Comparison of ENCODE assay signal across 35 cellular contexts in genomic region chr1:60709426-60709825, GRCh38.
A peak's percentile ranks its signal among the peaks of the same experiment; 100 is the strongest.
DNase-seq lines count a peak whose midpoint lies in the region; ATAC-seq, FAIRE-seq and TF ChIP-seq lines count a peak whose summit lies in the region.
"Had no signal": no experiment of that assay in that cellular context is flagged by ENCODE, and none has a peak within 500 bp of the region (broad histone marks: within the 10 kb centered on the region; RNA-seq: fewer than 3 reads in every experiment).

No MANE protein-coding gene starts in this region.

- FAIRE-seq in HepG2 (lab: Jason Lieb, UNC), result no peak
- no peak for FAIRE-seq in K562 (lab: Jason Lieb, UNC)
- FAIRE-seq: A204.1, A549, D721Med had no signal

- BruUV-seq in HepG2 (replicated peaks; lab: Mats Ljungman, UMichigan), result no TSS peak
- BruUV-seq in K562 (replicated peaks; lab: Mats Ljungman, UMichigan), result no TSS peak

- no peak overlapping the region for H3K4me3 Mint-ChIP-seq in activated naive CD8-positive, alpha-beta T cell treated with anti-CD3 and anti-CD28 coated beads, Interleukin-2, amount 10 ng/mL, durations not matched to agents 7 days and 5 days
- no peak overlapping the region for H3K4me3 Mint-ChIP-seq in activated naive CD8-positive, alpha-beta T cell treated with anti-CD3 and anti-CD28 coated beads for 36 hours
- H3K4me3 Mint-ChIP-seq: B cell; CD14-positive monocyte; CD4-positive, alpha-beta memory T cell; CD4-positive, alpha-beta T cell; CD4-positive, CD25-positive, alpha-beta regulatory T cell; CD8-positive, alpha-beta memory T cell; CD8-positive, alpha-beta T cell had no signal

- no peaks in the 10 kb centered on the region for H3K9me1 ChIP-seq in K562 (ENCODE audit: control insufficient read depth, insufficient read depth, low read length)

- TF ChIP-seq EP300 in HepG2 (IDR thresholded peaks at IDR 0.05; ENCODE audit: low read depth in 2 of 2, low read length in 2 of 2) (no peak), HepG2 (CRISPR knock-in tag; IDR thresholded peaks at IDR 0.05; ENCODE audit: borderline replicate concordance) (no peak), K562 (IDR thresholded peaks at IDR 0.05; ENCODE audit: low read length) (no peak)

- no peak for TF ChIP-seq RAD21 in HepG2 (CRISPR knock-in tag; IDR thresholded peaks at IDR 0.05)
- no peak for TF ChIP-seq RAD21 in K562 (CRISPR knock-in tag; conservative IDR thresholded peaks at IDR 0.05 in 1 of 2, IDR thresholded peaks at IDR 0.05 in 1 of 2)

- H3K9me3 Mint-ChIP-seq in activated naive CD8-positive, alpha-beta T cell treated with anti-CD3 and anti-CD28 coated beads, Interleukin-2, amount 10 ng/mL, durations not matched to agents 7 days and 5 days, result no peaks in the 10 kb centered on the region
- H3K9me3 Mint-ChIP-seq in activated naive CD8-positive, alpha-beta T cell treated with anti-CD3 and anti-CD28 coated beads for 36 hours, result no peaks in the 10 kb centered on the region

- H3K79me2 ChIP-seq in HepG2 (ENCODE audit: insufficient read depth, low read length) (no peaks in the 10 kb centered on the region), K562 (ENCODE audit: control insufficient read depth, insufficient read depth, low read length) (no peaks in the 10 kb centered on the region)

- H4K20me1 ChIP-seq in HepG2 (ENCODE audit: insufficient read depth, low read length) (no peaks in the 10 kb centered on the region), K562 (replicated peaks; ENCODE audit: control insufficient read depth, insufficient read depth, low read length) (no peaks in the 10 kb centered on the region)
- H4K20me1 ChIP-seq: BLaER1; BLaER1 treated with 17β-estradiol and CSF1 and Interleukin-3, amounts not matched to agents 10 nM and 100 nM had no signal

- H3K9me3 ChIP-seq in HepG2 (ENCODE audit: low read length) (no peaks in the 10 kb centered on the region), right lobe of liver (no peaks in the 10 kb centered on the region), K562 (replicated peaks; ENCODE audit: control insufficient read depth, insufficient read depth, low read depth, low read length) (no peaks in the 10 kb centered on the region)
- H3K9me3 ChIP-seq: A549, BE2C, BLaER1, Caco-2 had no signal

- no peaks in the 10 kb centered on the region for H3K27me3 ChIP-seq in HepG2 (ENCODE audit: control insufficient read depth in 1 of 2, insufficient read depth in 2 of 2, low read length in 2 of 2)
- no peaks in the 10 kb centered on the region for H3K27me3 ChIP-seq in right lobe of liver
- H3K27me3 ChIP-seq in K562 (ENCODE audit: control insufficient read depth in 2 of 2, insufficient read depth in 2 of 2, low read length in 2 of 2), result no peaks in the 10 kb centered on the region
- H3K27me3 ChIP-seq: BE2C; BLaER1; BLaER1 treated with 17β-estradiol and CSF1 and Interleukin-3, amounts not matched to agents 10 nM and 100 nM had no signal

- in situ Hi-C loops in HepG2 (cut with HindIII; ENCODE audit: extremely low pct_ligation_motif_present, low pct_unique_long_range_greater_than_20kb), result no loop called here
- in situ Hi-C loops in K562 (cut with MboI), result no loop called here

- POLR2A ChIA-PET in activated naive CD8-positive, alpha-beta T cell treated with anti-CD3 and anti-CD28 coated beads, Interleukin-2, amount 10 ng/mL, durations not matched to agents 7 days and 5 days (lab: Charles Lee), result no interaction called here
- POLR2A ChIA-PET in HepG2 (lab: Yijun Ruan, JAX), result no interaction called here
- POLR2A ChIA-PET in K562 (lab: Yijun Ruan, JAX), result no interaction called here

- H3K4me2 ChIP-seq in HepG2 (ENCODE audit: low read depth, low read length) (no peak overlapping the region), K562 (ENCODE audit: insufficient read depth, low read length) (no peak overlapping the region)
- H3K4me2 ChIP-seq: A549; BLaER1; BLaER1 treated with 17β-estradiol and CSF1 and Interleukin-3, amounts not matched to agents 10 nM and 100 nM had no signal

- ATAC-seq in activated naive CD8-positive, alpha-beta T cell treated with anti-CD3 and anti-CD28 coated beads, Interleukin-2, amount 10 ng/mL, durations not matched to agents 7 days and 5 days (ENCODE audit: low read depth), result no peak
- ATAC-seq in HepG2, result no peak
- no peak for ATAC-seq in right lobe of liver
- no peak for ATAC-seq in K562
- no peak for ATAC-seq in GM18498 (IDR thresholded peaks at IDR 0.05; ENCODE audit: unreplicated experiment)
- ATAC-seq: A549; CD8-positive, alpha-beta T cell had no signal

- peak overlapping the region; percentile 26 for H3K27ac Mint-ChIP-seq in activated naive CD8-positive, alpha-beta T cell treated with anti-CD3 and anti-CD28 coated beads, Interleukin-2, amount 10 ng/mL, durations not matched to agents 7 days and 5 days
- no peak overlapping the region for H3K27ac Mint-ChIP-seq in activated naive CD8-positive, alpha-beta T cell treated with anti-CD3 and anti-CD28 coated beads for 36 hours
- H3K27ac Mint-ChIP-seq: B cell; CD14-positive monocyte; CD4-positive, alpha-beta memory T cell; CD4-positive, alpha-beta T cell; CD4-positive, CD25-positive, alpha-beta regulatory T cell; CD8-positive, alpha-beta memory T cell; CD8-positive, alpha-beta T cell had no signal

- DNase-seq in activated naive CD8-positive, alpha-beta T cell treated with anti-CD3 and anti-CD28 coated beads, Interleukin-2, amount 10 ng/mL, durations not matched to agents 7 days and 5 days, result no peak
- no peak for DNase-seq in activated naive CD8-positive, alpha-beta T cell treated with anti-CD3 and anti-CD28 coated beads for 36 hours
- DNase-seq in HepG2 (ENCODE audit: low spot score) (no peak), right lobe of liver (no peak), K562 (ENCODE audit: extremely low read depth in 1 of 4, low spot score in 3 of 4) (no peak)
- DNase-seq: 8988T; ACHN; AML-193; BE2C; C1 segment of cervical spinal cord; Caco-2; Calu3; CD4-positive, alpha-beta memory T cell; CD4-positive, alpha-beta T cell; CD4-positive, CD25-positive, alpha-beta regulatory T cell; CD8-positive, alpha-beta memory T cell; CD8-positive, alpha-beta T cell; COR-L47; DMS 273 treated with DMSO at 0.1 percent for 48 hours; DMS153; DMS53; DMS79; DMS79 treated with DMSO at 0.1 percent for 48 hours; DND-41; EL had no signal

- H3K36me3 Mint-ChIP-seq in activated naive CD8-positive, alpha-beta T cell treated with anti-CD3 and anti-CD28 coated beads, Interleukin-2, amount 10 ng/mL, durations not matched to agents 7 days and 5 days, result no peaks in the 10 kb centered on the region
- H3K36me3 Mint-ChIP-seq in activated naive CD8-positive, alpha-beta T cell treated with anti-CD3 and anti-CD28 coated beads for 36 hours, result no peaks in the 10 kb centered on the region
- H3K36me3 Mint-ChIP-seq: CD14-positive monocyte; CD4-positive, alpha-beta memory T cell; CD4-positive, CD25-positive, alpha-beta regulatory T cell; CD8-positive, alpha-beta memory T cell; CD8-positive, alpha-beta T cell had no signal

- H3K9ac ChIP-seq in HepG2 (ENCODE audit: insufficient read depth, low read depth, low read length) (no peak overlapping the region), K562 (ENCODE audit: insufficient read depth in 1 of 2, low read depth in 2 of 2, low read length in 2 of 2) (no peak overlapping the region)
- H3K9ac ChIP-seq: BLaER1; BLaER1 treated with 17β-estradiol and CSF1 and Interleukin-3, amounts not matched to agents 10 nM and 100 nM had no signal

- no peaks in the 10 kb centered on the region for H3K4me1 Mint-ChIP-seq in activated naive CD8-positive, alpha-beta T cell treated with anti-CD3 and anti-CD28 coated beads, Interleukin-2, amount 10 ng/mL, durations not matched to agents 7 days and 5 days
- no peaks in the 10 kb centered on the region for H3K4me1 Mint-ChIP-seq in activated naive CD8-positive, alpha-beta T cell treated with anti-CD3 and anti-CD28 coated beads for 36 hours
- H3K4me1 Mint-ChIP-seq: B cell; CD14-positive monocyte; CD4-positive, alpha-beta memory T cell; CD4-positive, CD25-positive, alpha-beta regulatory T cell; CD8-positive, alpha-beta memory T cell had no signal

- H3K4me1 ChIP-seq in HepG2 (ENCODE audit: insufficient read depth, low read length), result no peaks in the 10 kb centered on the region
- H3K4me1 ChIP-seq in right lobe of liver, result no peaks in the 10 kb centered on the region
- no peaks in the 10 kb centered on the region for H3K4me1 ChIP-seq in K562 (replicated peaks in 1 of 2; ENCODE audit: control insufficient read depth in 2 of 2, insufficient read depth in 2 of 2, low read length in 2 of 2)
- H3K4me1 ChIP-seq: A549; BE2C; BLaER1; BLaER1 treated with 17β-estradiol and CSF1 and Interleukin-3, amounts not matched to agents 10 nM and 100 nM; Caco-2 had no signal

- intact Hi-C loops in HepG2 (cut with micrococcal nuclease; ENCODE audit: unreplicated experiment), result no loop called here
- intact Hi-C loops in right lobe of liver (cut with DNase I), result no loop called here
- intact Hi-C loops in K562 (cut with micrococcal nuclease), result no loop called here

- no peak for TF ChIP-seq CTCF in HepG2 (CRISPR knock-in tag; IDR thresholded peaks at IDR 0.05)
- no peak for TF ChIP-seq CTCF in right lobe of liver (IDR thresholded peaks at IDR 0.05)
- no peak for TF ChIP-seq CTCF in K562 (IDR thresholded peaks at IDR 0.05 in 2 of 3, conservative IDR thresholded peaks at IDR 0.05 in 1 of 3; ENCODE audit: insufficient read depth in 2 of 3, low read depth in 1 of 3, low read length in 3 of 3)

- H3K36me3 ChIP-seq in HepG2 (replicated peaks in 1 of 2; ENCODE audit: control insufficient read depth in 1 of 2, insufficient read depth in 2 of 2, low read length in 2 of 2) (no peaks in the 10 kb centered on the region), right lobe of liver (no peaks in the 10 kb centered on the region), K562 (ENCODE audit: control insufficient read depth, insufficient read depth, low read length) (no peaks in the 10 kb centered on the region)
- H3K36me3 ChIP-seq: BE2C; BLaER1; BLaER1 treated with 17β-estradiol and CSF1 and Interleukin-3, amounts not matched to agents 10 nM and 100 nM had no signal

- H3K27me3 Mint-ChIP-seq in activated naive CD8-positive, alpha-beta T cell treated with anti-CD3 and anti-CD28 coated beads, Interleukin-2, amount 10 ng/mL, durations not matched to agents 7 days and 5 days, result no peaks in the 10 kb centered on the region
- H3K27me3 Mint-ChIP-seq in activated naive CD8-positive, alpha-beta T cell treated with anti-CD3 and anti-CD28 coated beads for 36 hours, result peaks cover 5% of the 10 kb centered on the region
- H3K27me3 Mint-ChIP-seq: B cell; CD4-positive, alpha-beta memory T cell; CD4-positive, alpha-beta T cell; CD4-positive, CD25-positive, alpha-beta regulatory T cell had no signal

- no peak for TF ChIP-seq POLR2A in HepG2 (IDR thresholded peaks at IDR 0.05; ENCODE audit: insufficient read depth in 1 of 2, low read depth in 2 of 2, low read length in 2 of 2)
- TF ChIP-seq POLR2A in right lobe of liver (IDR thresholded peaks at IDR 0.05), result no peak
- no peak for TF ChIP-seq POLR2A in K562 (conservative IDR thresholded peaks at IDR 0.05)

- H2AFZ ChIP-seq in HepG2 (ENCODE audit: low read length), result no peak overlapping the region
- H2AFZ ChIP-seq in K562 (ENCODE audit: low read depth, low read length), result no peak overlapping the region

- no peak overlapping the region for H3K27ac ChIP-seq in HepG2 (ENCODE audit: extremely low read length, insufficient read depth, low read length)
- no peak overlapping the region for H3K27ac ChIP-seq in right lobe of liver
- H3K27ac ChIP-seq in K562 (ENCODE audit: extremely low read depth, low read depth, low read length), result no peak overlapping the region
- H3K27ac ChIP-seq: 22Rv1; A549; BLaER1; BLaER1 treated with 17β-estradiol and CSF1 and Interleukin-3, amounts not matched to agents 10 nM and 100 nM; C4-2B had no signal

- H3K4me3 ChIP-seq in HepG2 (replicated peaks in 1 of 3; ENCODE audit: insufficient read depth in 1 of 3, low read depth in 2 of 3, low read length in 3 of 3), result no peak overlapping the region
- no peak overlapping the region for H3K4me3 ChIP-seq in right lobe of liver
- no peak overlapping the region for H3K4me3 ChIP-seq in K562
- H3K4me3 ChIP-seq: A549; BLaER1; BLaER1 treated with 17β-estradiol and CSF1 and Interleukin-3, amounts not matched to agents 10 nM and 100 nM had no signal

- CTCF ChIA-PET in HepG2 (lab: Yijun Ruan, JAX; ENCODE audit: low intra/inter-chr PET ratio, low total read pairs), result no interaction called here
- CTCF ChIA-PET in K562 (lab: Yijun Ruan, JAX; ENCODE audit: low intra/inter-chr PET ratio), result no interaction called here
